19 cellular contexts compared by ENCODE assay signal in the genomic region with DNA sequence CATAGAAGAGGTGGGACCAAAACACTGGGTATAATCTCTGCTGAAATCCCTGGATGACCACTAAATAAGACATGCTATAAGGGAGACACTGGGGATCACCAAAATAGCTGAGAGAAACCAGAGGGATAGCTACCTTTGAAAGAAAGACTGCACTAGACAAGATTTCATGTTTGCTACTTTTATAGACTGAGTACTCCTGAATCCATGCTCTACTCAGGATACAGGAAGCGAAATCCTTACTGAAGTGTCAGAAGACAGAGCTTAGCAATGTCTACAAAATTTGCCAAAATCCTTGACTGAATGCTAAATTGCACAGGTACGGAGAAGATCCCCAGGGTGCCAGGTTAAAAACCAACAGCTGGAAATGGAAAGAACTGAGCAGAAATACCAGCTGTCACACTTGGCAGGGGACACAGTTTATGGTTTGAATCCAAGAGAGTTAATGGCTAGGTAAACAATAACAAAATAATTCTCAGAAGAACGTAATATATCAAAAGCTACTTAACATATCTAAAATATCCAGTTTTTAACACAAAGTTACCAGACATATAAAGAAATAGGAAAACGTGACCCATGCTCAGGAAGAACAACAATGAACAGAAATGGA.
DNase-seq lines count a peak whose midpoint lies in the region; ATAC-seq, FAIRE-seq and TF ChIP-seq lines count a peak whose summit lies in the region.
"Had no signal": no experiment of that assay in that cellular context is flagged by ENCODE, and none has a peak within 500 bp of the region (broad histone marks: within the 10 kb centered on the region; RNA-seq: fewer than 3 reads in every experiment).

No MANE protein-coding gene starts in this region.

- H3K9me3 ChIP-seq in HEK293 (ENCODE audit: control insufficient read depth, insufficient read depth, low read depth, low read length) (no peaks in the 10 kb centered on the region), endocrine pancreas (ENCODE audit: control insufficient read depth, low read length) (no peaks in the 10 kb centered on the region)

- no peak for FAIRE-seq in GM19239 (lab: Jason Lieb, UNC)
- FAIRE-seq: D721Med, G401.6 had no signal

- peak; percentile 31 for DNase-seq in NCI-H1694 (lab: John Stamatoyannopoulos, UW)
- peak; percentile 23 for DNase-seq in NCI-H345 (lab: John Stamatoyannopoulos, UW)
- DNase-seq in GM19239 (ENCODE audit: insufficient read length, low spot score): no peak
- no peak for DNase-seq in NCI-H510A (lab: John Stamatoyannopoulos, UW)
- DNase-seq: ACHN; C1 segment of cervical spinal cord; CD8-positive, alpha-beta memory T cell; DND-41; MV-4-11; NCI-H146; T-helper 1 cell; T-helper 9 cell had no signal

- no peak overlapping the region for H3K4me3 ChIP-seq in HEK293 (ENCODE audit: low read depth, low read length)
- H3K4me3 ChIP-seq in endocrine pancreas (ENCODE audit: control insufficient read depth, insufficient read depth, low read length): peak overlapping the region; percentile 22
- H3K4me3 ChIP-seq: GM23338 had no signal

- no peak for ATAC-seq in HG03378 (IDR thresholded peaks at IDR 0.05; ENCODE audit: unreplicated experiment)
- ATAC-seq: GM23338 had no signal

- CTCF ChIA-PET in HEK293 (lab: Yijun Ruan, JAX): interaction anchor here (0.6 kb wide), 1 partner anchor 65 kb away, joined by 3 read pairs; no protein-coding TSS in a partner anchor

- no peaks in the 10 kb centered on the region for H3K27me3 ChIP-seq in endocrine pancreas (ENCODE audit: control insufficient read depth, insufficient read depth, low read length)

- POLR2A ChIA-PET in HEK293 (lab: Yijun Ruan, JAX): no interaction called here

- H3K9ac ChIP-seq in endocrine pancreas (ENCODE audit: control insufficient read depth, insufficient read depth, low read length): no peak overlapping the region
- H3K9ac ChIP-seq: KMS-11 had no signal

- H3K4me1 ChIP-seq in HEK293 (ENCODE audit: control insufficient read depth, insufficient read depth, low read length): no peaks in the 10 kb centered on the region
- peaks cover 15% of the 10 kb centered on the region for H3K4me1 ChIP-seq in endocrine pancreas (ENCODE audit: control insufficient read depth, insufficient read depth, low read length)

- no peak overlapping the region for H3K27ac ChIP-seq in HEK293 (ENCODE audit: extremely low read depth, low read depth, low read length)
- H3K27ac ChIP-seq: KMS-11 had no signal

- no peak for TF ChIP-seq CTCF in HEK293 (tag by site-specific recombination; IDR thresholded peaks at IDR 0.05)

- H3K36me3 ChIP-seq in HEK293 (ENCODE audit: control insufficient read depth in 2 of 2, insufficient read depth in 1 of 2, low read length in 2 of 2) (no peaks in the 10 kb centered on the region), endocrine pancreas (ENCODE audit: control insufficient read depth, insufficient read depth, low read length) (no peaks in the 10 kb centered on the region)

TF ChIP-seq in HEK293, 187 proteins besides CTCF, POLR2A, EP300 and RAD21:
- TF ChIP-seq ZIC2 (tag by site-specific recombination; IDR thresholded peaks at IDR 0.05): peak; percentile 56
- TF ChIP-seq, protein P1, sequence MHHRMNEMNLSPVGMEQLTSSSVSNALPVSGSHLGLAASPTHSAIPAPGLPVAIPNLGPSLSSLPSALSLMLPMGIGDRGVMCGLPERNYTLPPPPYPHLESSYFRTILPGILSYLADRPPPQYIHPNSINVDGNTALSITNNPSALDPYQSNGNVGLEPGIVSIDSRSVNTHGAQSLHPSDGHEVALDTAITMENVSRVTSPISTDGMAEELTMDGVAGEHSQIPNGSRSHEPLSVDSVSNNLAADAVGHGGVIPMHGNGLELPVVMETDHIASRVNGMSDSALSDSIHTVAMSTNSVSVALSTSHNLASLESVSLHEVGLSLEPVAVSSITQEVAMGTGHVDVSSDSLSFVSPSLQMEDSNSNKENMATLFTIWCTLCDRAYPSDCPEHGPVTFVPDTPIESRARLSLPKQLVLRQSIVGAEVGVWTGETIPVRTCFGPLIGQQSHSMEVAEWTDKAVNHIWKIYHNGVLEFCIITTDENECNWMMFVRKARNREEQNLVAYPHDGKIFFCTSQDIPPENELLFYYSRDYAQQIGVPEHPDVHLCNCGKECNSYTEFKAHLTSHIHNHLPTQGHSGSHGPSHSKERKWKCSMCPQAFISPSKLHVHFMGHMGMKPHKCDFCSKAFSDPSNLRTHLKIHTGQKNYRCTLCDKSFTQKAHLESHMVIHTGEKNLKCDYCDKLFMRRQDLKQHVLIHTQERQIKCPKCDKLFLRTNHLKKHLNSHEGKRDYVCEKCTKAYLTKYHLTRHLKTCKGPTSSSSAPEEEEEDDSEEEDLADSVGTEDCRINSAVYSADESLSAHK (tag by site-specific recombination; IDR thresholded peaks at IDR 0.05): no peak
TF ChIP-seq in HEK293: peak in this region for 1.

Comparison
In these comparisons a context has a peak if more than half of its experiments do, and no peak if none do; other contexts are left out.
1. DNase-seq: peak in NCI-H1694 (single experiment) and NCI-H345 (single experiment); none in GM19239 (single experiment) and NCI-H510A (single experiment).